Comparison of ENCODE assay signal across 14 cellular contexts in the genomic region with DNA sequence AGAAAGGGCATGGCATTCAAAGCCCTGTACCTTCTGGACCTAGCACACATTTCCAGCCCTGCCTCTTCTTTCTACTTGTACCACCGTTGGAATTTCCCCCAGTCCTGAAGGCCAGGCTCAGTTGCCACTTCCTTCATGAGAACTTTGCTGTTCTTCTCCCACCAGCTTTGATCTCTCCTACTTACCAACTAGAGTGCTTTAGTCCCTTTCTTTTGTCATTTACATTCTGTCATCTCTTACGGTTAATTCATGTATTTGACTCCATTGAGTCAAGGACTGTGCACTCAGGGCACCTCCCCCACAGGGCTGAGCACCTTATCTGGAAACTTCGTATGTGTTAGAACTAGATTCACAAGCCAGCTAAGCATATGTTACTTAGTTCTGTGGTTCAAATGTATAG. TPM values are rescaled to one million over a fixed set of nuclear protein-coding genes. Genes with fewer than 3 reads are reported as not detected.
DNase-seq lines count a peak whose midpoint lies in the region; ATAC-seq and TF ChIP-seq lines count a peak whose summit lies in the region.
"Had no signal": no experiment of that assay in that cellular context is flagged by ENCODE, and none has a peak within 500 bp of the region (broad histone marks: within the 10 kb centered on the region; RNA-seq: fewer than 3 reads in every experiment).

No MANE protein-coding gene starts in this region.

- peaks cover 8% of the 10 kb centered on the region for H3K36me3 Mint-ChIP-seq in CD8-positive, alpha-beta T cell
- H3K36me3 Mint-ChIP-seq in activated naive CD4-positive, alpha-beta T cell treated with anti-CD3 and anti-CD28 coated beads for 36 hours (ENCODE audit: low read depth): peaks cover 41% of the 10 kb centered on the region
- no peaks in the 10 kb centered on the region for H3K36me3 Mint-ChIP-seq in type B pancreatic cell

- CTCF ChIA-PET in CD8-positive, alpha-beta T cell (lab: Charles Lee): no interaction called here
- CTCF ChIA-PET in activated naive CD4-positive, alpha-beta T cell treated with anti-CD3 and anti-CD28 coated beads for 36 hours (lab: Charles Lee): interaction anchor here (0.6 to 1.5 kb wide), 3 partner anchors 32 to 72 kb away, joined by 3 to 4 read pairs (median 3); no protein-coding TSS in a partner anchor

- H3K4me1 ChIP-seq in CD8-positive, alpha-beta T cell (ENCODE audit: insufficient read depth, low read length): peaks cover 56% of the 10 kb centered on the region

- H3K27me3 ChIP-seq in CD8-positive, alpha-beta T cell (ENCODE audit: insufficient read depth, low read length): no peaks in the 10 kb centered on the region

- intact Hi-C loops in CD8-positive, alpha-beta T cell (cut with DNase I, micrococcal nuclease): loop anchor here (2.0 kb wide), 2 partner anchors 33 to 237 kb away; no protein-coding TSS in a partner anchor
- intact Hi-C loops in activated naive CD4-positive, alpha-beta T cell treated with anti-CD3 and anti-CD28 coated beads for 36 hours (cut with micrococcal nuclease): loop anchor here (1.0 to 10.0 kb wide), 4 partner anchors 26 to 1981 kb away; a partner anchor contains a TSS

- POLR2A ChIA-PET in CD8-positive, alpha-beta T cell (lab: Charles Lee): interaction anchor here (0.9 to 2.3 kb wide), 3 partner anchors 8 to 28 kb away, joined by 5 to 18 read pairs (median 6); a partner anchor contains a TSS

- no peak for ATAC-seq in CD8-positive, alpha-beta T cell

- no peak overlapping the region for H3K4me3 ChIP-seq in CD8-positive, alpha-beta T cell (ENCODE audit: low read depth, low read length)

- no peak for TF ChIP-seq CTCF in CD8-positive, alpha-beta T cell (IDR thresholded peaks at IDR 0.05)
- TF ChIP-seq CTCF in type B pancreatic cell (conservative IDR thresholded peaks at IDR 0.05): no peak

- H3K9me3 Mint-ChIP-seq in CD8-positive, alpha-beta T cell: no peaks in the 10 kb centered on the region
- no peaks in the 10 kb centered on the region for H3K9me3 Mint-ChIP-seq in activated naive CD4-positive, alpha-beta T cell treated with anti-CD3 and anti-CD28 coated beads for 36 hours
- no peaks in the 10 kb centered on the region for H3K9me3 Mint-ChIP-seq in type B pancreatic cell
- H3K9me3 Mint-ChIP-seq: neural crest cell had no signal

- H3K9me3 ChIP-seq in CD8-positive, alpha-beta T cell (ENCODE audit: low read length): no peaks in the 10 kb centered on the region

- H3K27ac Mint-ChIP-seq in CD8-positive, alpha-beta T cell: peak overlapping the region; percentile 99
- H3K27ac Mint-ChIP-seq in activated naive CD4-positive, alpha-beta T cell treated with anti-CD3 and anti-CD28 coated beads for 36 hours: peak overlapping the region; percentile 97
- H3K27ac Mint-ChIP-seq in type B pancreatic cell: no peak overlapping the region

- peak overlapping the region; percentile 8 for H3K27ac ChIP-seq in CD8-positive, alpha-beta T cell (ENCODE audit: low read depth, low read length)

- peak in 4 of 7 experiments; percentile 42 to 59 (median 52) for DNase-seq in CD8-positive, alpha-beta T cell
- peak; percentile 70 to 71 for DNase-seq in activated CD4-positive, alpha-beta T cell treated with anti-CD3 and anti-CD28 coated beads for 4 hours
- DNase-seq in activated naive CD4-positive, alpha-beta T cell treated with anti-CD3 and anti-CD28 coated beads for 36 hours: peak; percentile 92
- DNase-seq in stimulated activated CD4-positive, alpha-beta T cell treated with anti-CD3 and anti-CD28 coated beads, Interleukin-2, amount 100 ng/mL, for 4 hours (ENCODE audit: low read depth): peak; percentile 65
- no peak for DNase-seq in NCI-H128 (lab: John Stamatoyannopoulos, UW; ENCODE audit: unreplicated experiment)
- DNase-seq in NOMO-1 treated with dmso at 0.1 percent for 144 hours (lab: John Stamatoyannopoulos, UW; ENCODE audit: unreplicated experiment): no peak
- no peak for DNase-seq in NCI-H1694 treated with DMSO at 0.1 percent for 48 hours (lab: John Stamatoyannopoulos, UW)
- no peak for DNase-seq in type B pancreatic cell (ENCODE audit: extremely low spot score, unreplicated experiment)
- DNase-seq: foreskin melanocyte, KBM-7, kidney glomerular epithelial cell, NCI-H446 treated with DMSO at 0.1 percent for 48 hours, SHP77 had no signal

- no peaks in the 10 kb centered on the region for H3K27me3 Mint-ChIP-seq in CD8-positive, alpha-beta T cell (ENCODE audit: low read depth)
- no peaks in the 10 kb centered on the region for H3K27me3 Mint-ChIP-seq in activated naive CD4-positive, alpha-beta T cell treated with anti-CD3 and anti-CD28 coated beads for 36 hours (ENCODE audit: low read depth)
- no peaks in the 10 kb centered on the region for H3K27me3 Mint-ChIP-seq in type B pancreatic cell

- peak overlapping the region; percentile 46 for H3K4me3 Mint-ChIP-seq in CD8-positive, alpha-beta T cell
- H3K4me3 Mint-ChIP-seq in activated naive CD4-positive, alpha-beta T cell treated with anti-CD3 and anti-CD28 coated beads for 36 hours: peak overlapping the region; percentile 44
- no peak overlapping the region for H3K4me3 Mint-ChIP-seq in type B pancreatic cell
- H3K4me3 Mint-ChIP-seq: neural crest cell had no signal

- H3K36me3 ChIP-seq in CD8-positive, alpha-beta T cell (ENCODE audit: insufficient read depth, low read length): no peaks in the 10 kb centered on the region

- peaks cover 68% of the 10 kb centered on the region for H3K4me1 Mint-ChIP-seq in CD8-positive, alpha-beta T cell (ENCODE audit: low read depth)
- H3K4me1 Mint-ChIP-seq in activated naive CD4-positive, alpha-beta T cell treated with anti-CD3 and anti-CD28 coated beads for 36 hours (ENCODE audit: low read depth): peaks cover 83% of the 10 kb centered on the region
- peaks cover 4% of the 10 kb centered on the region for H3K4me1 Mint-ChIP-seq in type B pancreatic cell (ENCODE audit: unreplicated experiment)

RNA-seq across cellular contexts. Expression of a gene that starts 26.3 kb away (rescaled TPM):
- total RNA-seq in CD8-positive, alpha-beta T cell: 100 to 1,000 TPM; 138 to 154 TPM
- 100 to 1,000 TPM; 128 to 133 TPM for total RNA-seq in activated naive CD4-positive, alpha-beta T cell treated with anti-CD3 and anti-CD28 coated beads for 36 hours
- total RNA-seq in type B pancreatic cell (ENCODE audit: low replicate concordance): 7.4 and 7.8 TPM in 2 replicates

Comparison
In these comparisons a context has a peak if more than half of its experiments do, and no peak if none do; other contexts are left out.
1. DNase-seq: peak in CD8-positive, alpha-beta T cell (4 of 7), activated CD4-positive, alpha-beta T cell treated with anti-CD3 and anti-CD28 coated beads for 4 hours (2 of 2), activated naive CD4-positive, alpha-beta T cell treated with anti-CD3 and anti-CD28 coated beads for 36 hours (single experiment) and stimulated activated CD4-positive, alpha-beta T cell treated with anti-CD3 and anti-CD28 coated beads, Interleukin-2, amount 100 ng/mL, for 4 hours (single experiment); none in NCI-H128 (single experiment), NOMO-1 treated with dmso at 0.1 percent for 144 hours (single experiment), NCI-H1694 treated with DMSO at 0.1 percent for 48 hours (single experiment) and type B pancreatic cell (single experiment).
2. RNA of a gene that starts 26.3 kb away (total RNA-seq): 138 to 154 TPM in CD8-positive, alpha-beta T cell and 128 to 133 TPM in activated naive CD4-positive, alpha-beta T cell treated with anti-CD3 and anti-CD28 coated beads for 36 hours; 7.4 to 7.8 TPM in type B pancreatic cell; every median in the first group is over 10 times any median in the second.